In genomic region chr1:155218854-155219591, GRCh38 we compare ENCODE assay signal across 8 cellular contexts. TPM values are rescaled to one million over a fixed set of nuclear protein-coding genes. Genes with fewer than 3 reads are reported as not detected.
DNase-seq lines count a peak whose midpoint lies in the region; ATAC-seq lines count a peak whose summit lies in the region.

No MANE protein-coding gene starts in this region.

- no peaks in the 10 kb centered on the region for H3K9me3 Mint-ChIP-seq in activated naive CD8-positive, alpha-beta T cell treated with anti-CD3 and anti-CD28 coated beads for 36 hours

- H3K27me3 Mint-ChIP-seq in activated naive CD8-positive, alpha-beta T cell treated with anti-CD3 and anti-CD28 coated beads for 36 hours, result no peaks in the 10 kb centered on the region

- peak overlapping the region; percentile 43 for H3K27ac Mint-ChIP-seq in activated naive CD8-positive, alpha-beta T cell treated with anti-CD3 and anti-CD28 coated beads for 36 hours

- ATAC-seq in HG02610 (IDR thresholded peaks at IDR 0.05; ENCODE audit: unreplicated experiment) (no peak), HG02938 (IDR thresholded peaks at IDR 0.05; ENCODE audit: unreplicated experiment) (no peak)

- DNase-seq in NCI-H446 (lab: John Stamatoyannopoulos, UW), result peak; percentile 25 to 65
- no peak for DNase-seq in NCI-H446 treated with DMSO at 0.1 percent for 48 hours (lab: John Stamatoyannopoulos, UW)
- peak; percentile 81 for DNase-seq in NCI-H187 treated with DMSO at 0.1 percent for 48 hours (lab: John Stamatoyannopoulos, UW)
- no peak for DNase-seq in activated naive CD8-positive, alpha-beta T cell treated with anti-CD3 and anti-CD28 coated beads for 36 hours
- peak in 40 of 42 donors; percentile 21 to 93 (median 78) for DNase-seq in head of caudate nucleus
- DNase-seq in pons (ENCODE audit: low spot score), result peak; percentile 93

- H3K4me3 Mint-ChIP-seq in activated naive CD8-positive, alpha-beta T cell treated with anti-CD3 and anti-CD28 coated beads for 36 hours, result peak overlapping the region; percentile 51

- intact Hi-C loops in head of caudate nucleus (cut with DNase I), result no loop called here

- H3K4me1 Mint-ChIP-seq in activated naive CD8-positive, alpha-beta T cell treated with anti-CD3 and anti-CD28 coated beads for 36 hours, result peaks cover 17% of the 10 kb centered on the region

- H3K36me3 Mint-ChIP-seq in activated naive CD8-positive, alpha-beta T cell treated with anti-CD3 and anti-CD28 coated beads for 36 hours, result peaks cover 1% of the 10 kb centered on the region

RNA-seq across cellular contexts. Expression of gene MTX1, which starts 10.5 kb away (rescaled TPM):
- 10 to 100 TPM; 68.0 to 72.5 TPM for total RNA-seq in activated naive CD8-positive, alpha-beta T cell treated with anti-CD3 and anti-CD28 coated beads for 36 hours

RNA-seq across cellular contexts. Expression of gene THBS3, which starts 11.3 kb away (rescaled TPM):
- total RNA-seq in activated naive CD8-positive, alpha-beta T cell treated with anti-CD3 and anti-CD28 coated beads for 36 hours, result 1 to 10 TPM; 7.4 to 9.3 TPM

RNA-seq across cellular contexts. Expression of gene ENTREP3, which starts 36.3 kb away (rescaled TPM):
- total RNA-seq in activated naive CD8-positive, alpha-beta T cell treated with anti-CD3 and anti-CD28 coated beads for 36 hours, result 10 to 100 TPM; 46.6 to 49.7 TPM

RNA-seq across cellular contexts. Expression of gene SCAMP3, which starts 43.1 kb away (rescaled TPM):
- 100 to 1,000 TPM; 108 to 117 TPM for total RNA-seq in activated naive CD8-positive, alpha-beta T cell treated with anti-CD3 and anti-CD28 coated beads for 36 hours

RNA-seq across cellular contexts. Expression of gene TRIM46, which starts 45.4 kb away (rescaled TPM):
- 1 to 10 TPM; 4.6 to 4.9 TPM for total RNA-seq in activated naive CD8-positive, alpha-beta T cell treated with anti-CD3 and anti-CD28 coated beads for 36 hours

Comparison
In these comparisons a context has a peak if more than half of its experiments do, and no peak if none do; other contexts are left out.
1. DNase-seq: peak in NCI-H446 (2 of 2), NCI-H187 treated with DMSO at 0.1 percent for 48 hours (single experiment), head of caudate nucleus (40 of 42) and pons (single experiment); none in NCI-H446 treated with DMSO at 0.1 percent for 48 hours (single experiment) and activated naive CD8-positive, alpha-beta T cell treated with anti-CD3 and anti-CD28 coated beads for 36 hours (single experiment).